10 cellular contexts compared by ENCODE assay signal in the genomic region with DNA sequence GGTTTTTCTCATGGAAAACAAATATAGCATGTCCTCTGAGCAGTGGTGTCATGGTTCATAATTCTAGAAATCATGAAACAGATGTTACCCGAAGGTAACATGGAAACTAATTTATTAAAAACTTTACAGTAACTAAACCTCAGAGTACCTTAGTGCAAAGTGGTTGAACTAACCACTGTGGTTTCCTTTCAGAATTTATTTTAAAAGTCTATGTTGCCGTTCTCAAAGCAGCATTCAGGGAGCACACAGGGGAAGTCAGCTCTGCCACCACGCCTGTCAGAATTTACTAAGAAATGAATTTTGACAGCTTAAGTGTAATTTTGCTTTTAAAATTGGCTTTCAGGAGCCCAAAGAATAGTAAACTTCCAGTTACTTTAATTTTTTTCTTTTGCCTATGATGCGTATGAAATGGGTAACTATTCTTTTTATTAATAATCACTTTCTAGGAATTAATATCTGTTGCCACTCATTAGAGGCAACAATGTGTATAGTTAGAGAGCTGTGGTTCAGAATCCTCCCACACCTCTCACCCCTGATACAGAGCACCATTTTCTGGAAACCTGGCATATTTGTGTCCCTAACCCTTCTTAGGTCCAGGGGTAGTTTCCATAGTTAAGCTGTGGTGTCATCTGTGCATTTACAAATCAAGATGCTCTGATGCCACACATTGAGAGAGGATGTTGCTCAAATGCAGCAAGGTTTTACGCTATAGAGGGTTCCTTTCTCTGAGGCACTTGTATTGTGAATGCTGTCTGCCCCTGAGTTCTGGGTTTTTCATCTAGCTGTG.
DNase-seq lines count a peak whose midpoint lies in the region; ATAC-seq and TF ChIP-seq lines count a peak whose summit lies in the region.
"Had no signal": no experiment of that assay in that cellular context is flagged by ENCODE, and none has a peak within 500 bp of the region (broad histone marks: within the 10 kb centered on the region; RNA-seq: fewer than 3 reads in every experiment).

No MANE protein-coding gene starts in this region.

- peaks cover 15% of the 10 kb centered on the region for H3K36me3 Mint-ChIP-seq in central memory CD8-positive, alpha-beta T cell (ENCODE audit: insufficient read depth)

- no peak for DNase-seq in central memory CD8-positive, alpha-beta T cell (ENCODE audit: low spot score in 2 of 2)
- no peak for DNase-seq in NCI-H2227 treated with DMSO at 0.1 percent for 48 hours (lab: John Stamatoyannopoulos, UW)
- no peak for DNase-seq in kidney glomerular epithelial cell (lab: John Stamatoyannopoulos, UW)
- DNase-seq in substantia nigra (lab: John Stamatoyannopoulos, UW), result no peak
- DNase-seq in sigmoid colon, result no peak
- DNase-seq: mesendoderm, SHP77 treated with DMSO at 0.1 percent for 48 hours had no signal

- H3K4me1 Mint-ChIP-seq in central memory CD8-positive, alpha-beta T cell, result peaks cover 6% of the 10 kb centered on the region

- H3K27ac ChIP-seq in substantia nigra (ENCODE audit: low read depth, low read length, poor library complexity, severe bottlenecking), result no peak overlapping the region
- no peak overlapping the region for H3K27ac ChIP-seq in sigmoid colon

- H3K27me3 ChIP-seq in sigmoid colon, result no peaks in the 10 kb centered on the region

- intact Hi-C loops in sigmoid colon (cut with DNase I), result no loop called here

- peaks cover 0 to 7% (median 2%) of the 10 kb centered on the region in 4 donors for H3K4me1 ChIP-seq in sigmoid colon

- TF ChIP-seq POLR2A in sigmoid colon (IDR thresholded peaks at IDR 0.05), result no peak

- H3K9me3 ChIP-seq in sigmoid colon, result peaks cover 0 to 3% (median 0%) of the 10 kb centered on the region in 4 donors

- H3K27me3 Mint-ChIP-seq in central memory CD8-positive, alpha-beta T cell, result no peaks in the 10 kb centered on the region

- H3K4me3 Mint-ChIP-seq in central memory CD8-positive, alpha-beta T cell, result no peak overlapping the region

- WGBS in sigmoid colon, 2 donors, result 62 to 90% methylated on average over 5 of the region's 5 CpGs

- no peak for TF ChIP-seq CTCF in sigmoid colon (IDR thresholded peaks at IDR 0.05)

- H3K4me3 ChIP-seq in sigmoid colon, result no peak overlapping the region

- no peak for TF ChIP-seq EP300 in sigmoid colon (IDR thresholded peaks at IDR 0.05)

- no peaks in the 10 kb centered on the region for H3K9me3 Mint-ChIP-seq in central memory CD8-positive, alpha-beta T cell

- peaks cover 0 to 70% (median 9%) of the 10 kb centered on the region in 4 donors for H3K36me3 ChIP-seq in sigmoid colon

- no peak overlapping the region for H3K27ac Mint-ChIP-seq in central memory CD8-positive, alpha-beta T cell (ENCODE audit: low read depth)

- ATAC-seq in GM18519 (IDR thresholded peaks at IDR 0.05; ENCODE audit: low FRiP score, unreplicated experiment) (peak; percentile 90), GM21390 (IDR thresholded peaks at IDR 0.05; ENCODE audit: unreplicated experiment) (peak; percentile 88), HG03159 (IDR thresholded peaks at IDR 0.05; ENCODE audit: unreplicated experiment) (peak; percentile 80)
- peak; percentile 84 for ATAC-seq in central memory CD8-positive, alpha-beta T cell (replicated peaks; ENCODE audit: extremely low read depth, poor library complexity, severe bottlenecking)
